ENCODE assay signal across 10 cellular contexts in genomic region chr6:331622-332521, GRCh38. TPM values are rescaled to one million over a fixed set of nuclear protein-coding genes. Genes with fewer than 3 reads are reported as not detected.
DNase-seq lines count a peak whose midpoint lies in the region; ATAC-seq and TF ChIP-seq lines count a peak whose summit lies in the region.
"Had no signal": no experiment of that assay in that cellular context is flagged by ENCODE, and none has a peak within 500 bp of the region (broad histone marks: within the 10 kb centered on the region; RNA-seq: fewer than 3 reads in every experiment).

No MANE protein-coding gene starts in this region.

- POLR2A ChIA-PET in HEK293T (lab: Yijun Ruan, JAX): no interaction called here

- TF ChIP-seq CTCF in GM10266 (IDR thresholded peaks at IDR 0.05; ENCODE audit: control insufficient read depth, insufficient read depth, low read depth, missing control alignments) (peak; percentile 42), Peyer's patch (IDR thresholded peaks at IDR 0.05) (peak in 2 of 6 experiments; percentile 7 to 19)

- peak overlapping the region in 1 of 4 donors; percentile 34 for H3K27ac ChIP-seq in Peyer's patch
- H3K27ac ChIP-seq: parathyroid adenoma had no signal

- no peaks in the 10 kb centered on the region for H3K9me3 ChIP-seq in Peyer's patch

- DNase-seq in GM10266 (ENCODE audit: extremely low spot score) (peak; percentile 65), Peyer's patch (peak; percentile 47 to 74 (median 72)), HEK293T (ENCODE audit: extremely low spot score) (no peak), NK-92 (lab: John Stamatoyannopoulos, UW; ENCODE audit: unreplicated experiment) (no peak), occipital lobe (lab: John Stamatoyannopoulos, UW) (no peak)
- DNase-seq: CD8-positive, alpha-beta memory T cell had no signal

- H3K4me1 ChIP-seq in Peyer's patch: peaks cover 0 to 16% (median 10%) of the 10 kb centered on the region in 4 donors

- H3K4me3 ChIP-seq in Peyer's patch: no peak overlapping the region

- CTCF ChIA-PET in HEK293T (lab: Yijun Ruan, JAX): interaction anchor here (2.0 kb wide), 1 partner anchor 9 kb away, joined by 5 read pairs; no protein-coding TSS in a partner anchor

- no peaks in the 10 kb centered on the region for H3K36me3 ChIP-seq in Peyer's patch

- H3K27me3 ChIP-seq in Peyer's patch: no peaks in the 10 kb centered on the region

- TF ChIP-seq POLR2A in GM19193 (IDR thresholded peaks at IDR 0.05; ENCODE audit: extremely low read depth, insufficient read depth, insufficient read length) (peak; percentile 61), Peyer's patch (IDR thresholded peaks at IDR 0.05) (no peak)

- ATAC-seq in HG02884 (IDR thresholded peaks at IDR 0.05; ENCODE audit: unreplicated experiment): peak; percentile 43
- ATAC-seq in SK-N-SH treated with all-trans-retinoic acid at 6 μM for 48 hours: no peak

TF ChIP-seq in HEK293T, 16 proteins besides CTCF, POLR2A, EP300 and RAD21:
- TF ChIP-seq SUZ12 (IDR thresholded peaks at IDR 0.05): no peak
- no peak for TF ChIP-seq ELF4 (IDR thresholded peaks at IDR 0.05)
- TF ChIP-seq HDGF (IDR thresholded peaks at IDR 0.05; ENCODE audit: borderline replicate concordance): no peak
- no peak for TF ChIP-seq LEF1 (IDR thresholded peaks at IDR 0.05; ENCODE audit: borderline replicate concordance)
- no peak for TF ChIP-seq NFRKB (IDR thresholded peaks at IDR 0.05)
- no peak for TF ChIP-seq FOXM1 (IDR thresholded peaks at IDR 0.05; ENCODE audit: borderline replicate concordance)
- no peak for TF ChIP-seq TARDBP (IDR thresholded peaks at IDR 0.05)
- TF ChIP-seq FOXA1 (IDR thresholded peaks at IDR 0.05): no peak
- TF ChIP-seq ARNT (IDR thresholded peaks at IDR 0.05): no peak
- no peak for TF ChIP-seq SP1 (IDR thresholded peaks at IDR 0.05)
- no peak for TF ChIP-seq FOXK2 (IDR thresholded peaks at IDR 0.05)
- TF ChIP-seq L3MBTL2 (conservative IDR thresholded peaks at IDR 0.05): no peak
- TF ChIP-seq BHLHE40 (IDR thresholded peaks at IDR 0.05; ENCODE audit: borderline replicate concordance): no peak
- TF ChIP-seq, protein P1, sequence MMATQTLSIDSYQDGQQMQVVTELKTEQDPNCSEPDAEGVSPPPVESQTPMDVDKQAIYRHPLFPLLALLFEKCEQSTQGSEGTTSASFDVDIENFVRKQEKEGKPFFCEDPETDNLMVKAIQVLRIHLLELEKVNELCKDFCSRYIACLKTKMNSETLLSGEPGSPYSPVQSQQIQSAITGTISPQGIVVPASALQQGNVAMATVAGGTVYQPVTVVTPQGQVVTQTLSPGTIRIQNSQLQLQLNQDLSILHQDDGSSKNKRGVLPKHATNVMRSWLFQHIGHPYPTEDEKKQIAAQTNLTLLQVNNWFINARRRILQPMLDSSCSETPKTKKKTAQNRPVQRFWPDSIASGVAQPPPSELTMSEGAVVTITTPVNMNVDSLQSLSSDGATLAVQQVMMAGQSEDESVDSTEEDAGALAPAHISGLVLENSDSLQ (IDR thresholded peaks at IDR 0.05): no peak
- no peak for TF ChIP-seq ZNF384 (IDR thresholded peaks at IDR 0.05)
- TF ChIP-seq CTBP1 (IDR thresholded peaks at IDR 0.05; ENCODE audit: borderline replicate concordance): no peak

TF ChIP-seq in SK-N-SH treated with all-trans-retinoic acid at 6 μM for 48 hours, 23 proteins besides CTCF, POLR2A, EP300 and RAD21:
- TF ChIP-seq TSHZ2 (CRISPR knock-in tag; IDR thresholded peaks at IDR 0.05) (no peak), ZFP3 (CRISPR knock-in tag; IDR thresholded peaks at IDR 0.05) (no peak), ARNTL (CRISPR knock-in tag; IDR thresholded peaks at IDR 0.05; ENCODE audit: borderline replicate concordance, low read depth) (no peak), ISL1 (CRISPR knock-in tag; IDR thresholded peaks at IDR 0.05) (no peak), GLIS3 (CRISPR knock-in tag; IDR thresholded peaks at IDR 0.05) (no peak), CSRNP3 (CRISPR knock-in tag; IDR thresholded peaks at IDR 0.05) (no peak), ESRRG (CRISPR knock-in tag; IDR thresholded peaks at IDR 0.05) (no peak), RARB (CRISPR knock-in tag; IDR thresholded peaks at IDR 0.05) (no peak)
- TF ChIP-seq, protein P2, sequence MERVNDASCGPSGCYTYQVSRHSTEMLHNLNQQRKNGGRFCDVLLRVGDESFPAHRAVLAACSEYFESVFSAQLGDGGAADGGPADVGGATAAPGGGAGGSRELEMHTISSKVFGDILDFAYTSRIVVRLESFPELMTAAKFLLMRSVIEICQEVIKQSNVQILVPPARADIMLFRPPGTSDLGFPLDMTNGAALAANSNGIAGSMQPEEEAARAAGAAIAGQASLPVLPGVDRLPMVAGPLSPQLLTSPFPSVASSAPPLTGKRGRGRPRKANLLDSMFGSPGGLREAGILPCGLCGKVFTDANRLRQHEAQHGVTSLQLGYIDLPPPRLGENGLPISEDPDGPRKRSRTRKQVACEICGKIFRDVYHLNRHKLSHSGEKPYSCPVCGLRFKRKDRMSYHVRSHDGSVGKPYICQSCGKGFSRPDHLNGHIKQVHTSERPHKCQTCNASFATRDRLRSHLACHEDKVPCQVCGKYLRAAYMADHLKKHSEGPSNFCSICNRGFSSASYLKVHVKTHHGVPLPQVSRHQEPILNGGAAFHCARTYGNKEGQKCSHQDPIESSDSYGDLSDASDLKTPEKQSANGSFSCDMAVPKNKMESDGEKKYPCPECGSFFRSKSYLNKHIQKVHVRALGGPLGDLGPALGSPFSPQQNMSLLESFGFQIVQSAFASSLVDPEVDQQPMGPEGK (CRISPR knock-in tag; IDR thresholded peaks at IDR 0.05; ENCODE audit: borderline replicate concordance): no peak

RNA-seq across cellular contexts. Expression of gene DUSP22, which starts 39.6 kb away (rescaled TPM):
- 10 to 100 TPM; 34.7 to 75.9 (median 48.5) TPM for total RNA-seq in Peyer's patch
- total RNA-seq in occipital lobe: 23.7 TPM

RNA-seq across cellular contexts. Expression of gene IRF4, which starts 59.7 kb away (rescaled TPM):
- 10 to 100 TPM in 1 of 4 donors, 1 to 10 TPM in 2, under 1 TPM in 1; 0.47 to 57.8 (median 6.9) TPM for total RNA-seq in Peyer's patch
- 0.16 TPM for total RNA-seq in occipital lobe

Comparison
In these comparisons a context has a peak if more than half of its experiments do, and no peak if none do; other contexts are left out.
1. DNase-seq: peak in GM10266 (single experiment) and Peyer's patch (3 of 3); none in HEK293T (single experiment), NK-92 (single experiment) and occipital lobe (single experiment).